ENCODE assay signal across 9 cellular contexts in genomic region chr5:151264113-151264512, GRCh38. TPM values are rescaled to one million over a fixed set of nuclear protein-coding genes. Genes with fewer than 3 reads are reported as not detected.
DNase-seq lines count a peak whose midpoint lies in the region; ATAC-seq and TF ChIP-seq lines count a peak whose summit lies in the region.
"Had no signal": no experiment of that assay in that cellular context is flagged by ENCODE, and none has a peak within 500 bp of the region (broad histone marks: within the 10 kb centered on the region; RNA-seq: fewer than 3 reads in every experiment).

No MANE protein-coding gene starts in this region.

- H3K36me3 ChIP-seq in breast epithelium, result peaks cover 4% of the 10 kb centered on the region

- intact Hi-C loops in breast epithelium (cut with DNase I; ENCODE audit: low total_unique reads), result no loop called here

- H3K27me3 ChIP-seq in breast epithelium, result no peaks in the 10 kb centered on the region

- no peak for TF ChIP-seq CTCF in breast epithelium (IDR thresholded peaks at IDR 0.05)

- DNase-seq in NOMO-1 treated with DMSO at 0.1 percent for 48 hours (lab: John Stamatoyannopoulos, UW; ENCODE audit: unreplicated experiment) (peak; percentile 21), NOMO-1 treated with dmso at 0.1 percent for 144 hours (lab: John Stamatoyannopoulos, UW; ENCODE audit: unreplicated experiment) (no peak), breast epithelium (ENCODE audit: low spot score in 2 of 2) (no peak), renal cortical epithelial cell (ENCODE audit: low read depth) (peak; percentile 59), cerebellar nuclear complex (lab: John Stamatoyannopoulos, UW) (no peak), GM19240 (ENCODE audit: insufficient read length, low spot score) (no peak)

- TF ChIP-seq POLR2A in breast epithelium (IDR thresholded peaks at IDR 0.05), result no peak

- H3K27ac ChIP-seq in breast epithelium, result peak overlapping the region; percentile 54 to 67

- ATAC-seq in HG03520 (IDR thresholded peaks at IDR 0.05; ENCODE audit: unreplicated experiment) (peak; percentile 68), GM18873 (IDR thresholded peaks at IDR 0.05; ENCODE audit: low FRiP score, unreplicated experiment) (no peak)

- H3K4me3 ChIP-seq in breast epithelium, result no peak overlapping the region

- no peaks in the 10 kb centered on the region for H3K9me3 ChIP-seq in breast epithelium

- no peaks in the 10 kb centered on the region for H3K4me1 ChIP-seq in breast epithelium

RNA-seq across cellular contexts. Expression of gene GM2A, which starts 11.1 kb away (rescaled TPM):
- 10 to 100 TPM; 35.1 to 58.0 (median 43.8) TPM for total RNA-seq in breast epithelium
- total RNA-seq in renal cortical epithelial cell, result 17.4 and 17.9 TPM in 2 replicates

RNA-seq across cellular contexts. Expression of gene SLC36A3, which starts 39.5 kb away (rescaled TPM):
- not detected for total RNA-seq in breast epithelium
- not detected in 2 replicates for total RNA-seq in renal cortical epithelial cell
- total RNA-seq: pulmonary artery endothelial cell had no signal

RNA-seq across cellular contexts. Expression of gene CCDC69, which starts 40.2 kb away (rescaled TPM):
- total RNA-seq in breast epithelium, result 100 to 1,000 TPM in 1 of 3 donors, 10 to 100 TPM in 2; 47.4 to 201 (median 97.0) TPM
- total RNA-seq in renal cortical epithelial cell, result 1.1 and 1.6 TPM in 2 replicates

Comparison
In these comparisons a context has a peak if more than half of its experiments do, and no peak if none do; other contexts are left out.
1. DNase-seq: peak in NOMO-1 treated with DMSO at 0.1 percent for 48 hours (single experiment) and renal cortical epithelial cell (single experiment); none in NOMO-1 treated with dmso at 0.1 percent for 144 hours (single experiment), breast epithelium (0 of 2), cerebellar nuclear complex (0 of 2) and GM19240 (single experiment).
2. RNA of gene CCDC69, which starts 40.2 kb away (total RNA-seq): 47.4 to 201 TPM in breast epithelium; 1.1 to 1.6 TPM in renal cortical epithelial cell; every median in the first group is over 10 times any median in the second.